ENCODE assay signal across 20 cellular contexts in the genomic region with DNA sequence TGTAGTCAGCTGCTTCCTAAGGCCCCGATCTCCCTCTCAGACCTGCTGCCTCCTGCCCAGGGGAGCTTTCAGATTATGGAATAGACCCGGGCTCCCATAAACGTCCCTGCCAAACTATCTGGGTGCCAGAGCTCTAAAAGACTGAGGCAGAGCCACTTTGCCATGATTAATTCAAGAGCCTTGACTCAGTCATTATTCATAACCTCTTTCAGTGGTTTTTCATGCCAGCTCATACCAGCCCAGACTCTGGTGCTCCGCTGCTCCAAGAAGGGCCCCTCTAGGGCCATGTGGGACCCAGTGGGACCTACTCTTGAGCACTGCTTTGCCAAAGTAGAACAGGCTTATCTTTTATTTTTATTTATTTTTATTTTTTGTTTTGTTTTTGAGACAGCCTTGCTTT. TPM values are rescaled to one million over a fixed set of nuclear protein-coding genes. Genes with fewer than 3 reads are reported as not detected.
DNase-seq lines count a peak whose midpoint lies in the region; ATAC-seq, FAIRE-seq and TF ChIP-seq lines count a peak whose summit lies in the region.
"Had no signal": no experiment of that assay in that cellular context is flagged by ENCODE, and none has a peak within 500 bp of the region (broad histone marks: within the 10 kb centered on the region; RNA-seq: fewer than 3 reads in every experiment).

No MANE protein-coding gene starts in this region.

- CTCF ChIA-PET in activated naive CD4-positive, alpha-beta T cell treated with anti-CD3 and anti-CD28 coated beads, Interleukin-2, amount 10 ng/mL, durations not matched to agents 7 days and 5 days (lab: Charles Lee): interaction anchor here (1.1 to 7.2 kb wide), 10 partner anchors 13 to 92 kb away, joined by 3 to 72 read pairs (median 5); partner anchors contain the start of gene BTBD17

- H3K4me3 ChIP-seq in epithelial cell of esophagus (ENCODE audit: low read length) (no peak overlapping the region), lower lobe of right lung (no peak overlapping the region)

- no peak overlapping the region for H3K4me3 Mint-ChIP-seq in activated naive CD4-positive, alpha-beta T cell treated with anti-CD3 and anti-CD28 coated beads, Interleukin-2, amount 10 ng/mL, durations not matched to agents 7 days and 5 days
- H3K4me3 Mint-ChIP-seq in stimulated activated naive B cell treated with anti-CD40 and anti-IgM and Interleukin-4, amounts not matched to agents 10 μg/mL and 1 μg/mL and 100 μg/mL, for 72 hours: no peak overlapping the region
- H3K4me3 Mint-ChIP-seq: memory B cell had no signal

- H3K27ac ChIP-seq in lower lobe of right lung: no peak overlapping the region

- intact Hi-C loops in lower lobe of right lung (cut with DNase I): no loop called here

- H3K9me3 ChIP-seq in lower lobe of right lung: no peaks in the 10 kb centered on the region

- peaks cover 42% of the 10 kb centered on the region for H3K27me3 Mint-ChIP-seq in activated naive CD4-positive, alpha-beta T cell treated with anti-CD3 and anti-CD28 coated beads, Interleukin-2, amount 10 ng/mL, durations not matched to agents 7 days and 5 days
- peaks cover 32 to 34% of the 10 kb centered on the region in 2 donors for H3K27me3 Mint-ChIP-seq in stimulated activated naive B cell treated with anti-CD40 and anti-IgM and Interleukin-4, amounts not matched to agents 10 μg/mL and 1 μg/mL and 100 μg/mL, for 72 hours

- peaks cover 26% of the 10 kb centered on the region for H3K4me1 Mint-ChIP-seq in activated naive CD4-positive, alpha-beta T cell treated with anti-CD3 and anti-CD28 coated beads, Interleukin-2, amount 10 ng/mL, durations not matched to agents 7 days and 5 days
- peaks cover 0 to 5% of the 10 kb centered on the region in 2 donors for H3K4me1 Mint-ChIP-seq in stimulated activated naive B cell treated with anti-CD40 and anti-IgM and Interleukin-4, amounts not matched to agents 10 μg/mL and 1 μg/mL and 100 μg/mL, for 72 hours

- peaks cover 4% of the 10 kb centered on the region for H3K4me1 ChIP-seq in lower lobe of right lung

- ATAC-seq in activated naive CD4-positive, alpha-beta T cell treated with anti-CD3 and anti-CD28 coated beads, Interleukin-2, amount 50 U/mL, for 72 hours: peak; percentile 97 to 99
- peak; percentile 40 to 62 for ATAC-seq in stimulated activated naive B cell treated with anti-CD40 and anti-IgM and Interleukin-4, amounts not matched to agents 10 μg/mL and 1 μg/mL and 100 μg/mL, for 72 hours (replicated peaks)
- ATAC-seq in GM21576 (IDR thresholded peaks at IDR 0.05; ENCODE audit: unreplicated experiment): no peak
- ATAC-seq in lower lobe of right lung: no peak
- ATAC-seq: HepG2 had no signal

- no peaks in the 10 kb centered on the region for H3K36me3 ChIP-seq in lower lobe of right lung

- no peak for FAIRE-seq in frontal cortex (lab: Jason Lieb, UNC)
- FAIRE-seq: GM12891, HepG2, small intestine had no signal

- H3K27me3 ChIP-seq in lower lobe of right lung (ENCODE audit: low read depth): no peaks in the 10 kb centered on the region

- TF ChIP-seq CTCF in epithelial cell of esophagus (IDR thresholded peaks at IDR 0.05; ENCODE audit: insufficient read depth, low read depth, low read length, missing control alignments): no peak
- TF ChIP-seq CTCF in lower lobe of right lung (IDR thresholded peaks at IDR 0.05): no peak

- no peaks in the 10 kb centered on the region for H3K36me3 Mint-ChIP-seq in activated naive CD4-positive, alpha-beta T cell treated with anti-CD3 and anti-CD28 coated beads, Interleukin-2, amount 50 U/mL, for 72 hours
- no peaks in the 10 kb centered on the region for H3K36me3 Mint-ChIP-seq in activated naive CD4-positive, alpha-beta T cell treated with anti-CD3 and anti-CD28 coated beads, Interleukin-2, amount 10 ng/mL, durations not matched to agents 7 days and 5 days
- H3K36me3 Mint-ChIP-seq in stimulated activated naive B cell treated with anti-CD40 and anti-IgM and Interleukin-4, amounts not matched to agents 10 μg/mL and 1 μg/mL and 100 μg/mL, for 72 hours: peaks cover 3 to 4% of the 10 kb centered on the region in 2 donors

- peak overlapping the region in 1 of 2 donors; percentile 61 for H3K27ac Mint-ChIP-seq in activated naive CD4-positive, alpha-beta T cell treated with anti-CD3 and anti-CD28 coated beads, Interleukin-2, amount 50 U/mL, for 72 hours
- H3K27ac Mint-ChIP-seq in activated naive CD4-positive, alpha-beta T cell treated with anti-CD3 and anti-CD28 coated beads, Interleukin-2, amount 10 ng/mL, durations not matched to agents 7 days and 5 days: no peak overlapping the region
- no peak overlapping the region for H3K27ac Mint-ChIP-seq in stimulated activated naive B cell treated with anti-CD40 and anti-IgM and Interleukin-4, amounts not matched to agents 10 μg/mL and 1 μg/mL and 100 μg/mL, for 72 hours
- H3K27ac Mint-ChIP-seq: memory B cell had no signal

- DNase-seq in activated naive CD4-positive, alpha-beta T cell treated with anti-CD3 and anti-CD28 coated beads, Interleukin-2, amount 50 U/mL, for 72 hours (ENCODE audit: low spot score in 2 of 2): peak in 1 of 2 donors; percentile 41
- DNase-seq in activated naive CD4-positive, alpha-beta T cell treated with anti-CD3 and anti-CD28 coated beads, Interleukin-2, amount 10 ng/mL, durations not matched to agents 7 days and 5 days: no peak
- DNase-seq in RKO (ENCODE audit: low spot score): peak; percentile 78
- DNase-seq in epithelial cell of esophagus (ENCODE audit: low read depth): peak; percentile 53
- no peak for DNase-seq in stimulated activated naive B cell treated with anti-CD40 and anti-IgM and Interleukin-4, amounts not matched to agents 10 μg/mL and 1 μg/mL and 100 μg/mL, for 72 hours
- no peak for DNase-seq in frontal cortex (ENCODE audit: low spot score in 2 of 2)
- no peak for DNase-seq in lower lobe of right lung
- DNase-seq: amniotic stem cell, DMS79, NCI-H1105, NCI-H2227 treated with DMSO at 0.1 percent for 48 hours, nucleus accumbens, small intestine, SW 1271 had no signal

- H3K9me3 Mint-ChIP-seq in activated naive CD4-positive, alpha-beta T cell treated with anti-CD3 and anti-CD28 coated beads, Interleukin-2, amount 50 U/mL, for 72 hours: no peaks in the 10 kb centered on the region
- H3K9me3 Mint-ChIP-seq in activated naive CD4-positive, alpha-beta T cell treated with anti-CD3 and anti-CD28 coated beads, Interleukin-2, amount 10 ng/mL, durations not matched to agents 7 days and 5 days: no peaks in the 10 kb centered on the region
- peaks cover 2 to 4% of the 10 kb centered on the region in 2 donors for H3K9me3 Mint-ChIP-seq in stimulated activated naive B cell treated with anti-CD40 and anti-IgM and Interleukin-4, amounts not matched to agents 10 μg/mL and 1 μg/mL and 100 μg/mL, for 72 hours

RNA-seq across cellular contexts. Expression of gene DNAI2, which starts 23.9 kb away (rescaled TPM):
- total RNA-seq in activated naive CD4-positive, alpha-beta T cell treated with anti-CD3 and anti-CD28 coated beads, Interleukin-2, amount 50 U/mL, for 72 hours: under 1 TPM; 0.25 to 0.31 TPM
- not detected for total RNA-seq in frontal cortex
- 6.2 TPM for total RNA-seq in lower lobe of right lung
- total RNA-seq: HepG2, OCI-LY7, urinary bladder had no signal

RNA-seq across cellular contexts. Expression of gene KIF19, which starts 28.1 kb away (rescaled TPM):
- total RNA-seq in activated naive CD4-positive, alpha-beta T cell treated with anti-CD3 and anti-CD28 coated beads, Interleukin-2, amount 50 U/mL, for 72 hours: under 1 TPM in 1 of 2 donors, not detected in 1; 0.08 TPM
- not detected for total RNA-seq in frontal cortex
- 3.6 TPM for total RNA-seq in lower lobe of right lung
- total RNA-seq: HepG2, OCI-LY7 had no signal

Comparison
In these comparisons a context has a peak if more than half of its experiments do, and no peak if none do; other contexts are left out.
1. ATAC-seq: peak in activated naive CD4-positive, alpha-beta T cell treated with anti-CD3 and anti-CD28 coated beads, Interleukin-2, amount 50 U/mL, for 72 hours (2 of 2) and stimulated activated naive B cell treated with anti-CD40 and anti-IgM and Interleukin-4, amounts not matched to agents 10 μg/mL and 1 μg/mL and 100 μg/mL, for 72 hours (2 of 2); none in GM21576 (single experiment) and lower lobe of right lung (0 of 2).
2. DNase-seq: peak in RKO (single experiment) and epithelial cell of esophagus (single experiment); none in activated naive CD4-positive, alpha-beta T cell treated with anti-CD3 and anti-CD28 coated beads, Interleukin-2, amount 10 ng/mL, durations not matched to agents 7 days and 5 days (single experiment), stimulated activated naive B cell treated with anti-CD40 and anti-IgM and Interleukin-4, amounts not matched to agents 10 μg/mL and 1 μg/mL and 100 μg/mL, for 72 hours (single experiment), frontal cortex (0 of 2) and lower lobe of right lung (single experiment).